24 cellular contexts compared by ENCODE assay signal in the genomic region with DNA sequence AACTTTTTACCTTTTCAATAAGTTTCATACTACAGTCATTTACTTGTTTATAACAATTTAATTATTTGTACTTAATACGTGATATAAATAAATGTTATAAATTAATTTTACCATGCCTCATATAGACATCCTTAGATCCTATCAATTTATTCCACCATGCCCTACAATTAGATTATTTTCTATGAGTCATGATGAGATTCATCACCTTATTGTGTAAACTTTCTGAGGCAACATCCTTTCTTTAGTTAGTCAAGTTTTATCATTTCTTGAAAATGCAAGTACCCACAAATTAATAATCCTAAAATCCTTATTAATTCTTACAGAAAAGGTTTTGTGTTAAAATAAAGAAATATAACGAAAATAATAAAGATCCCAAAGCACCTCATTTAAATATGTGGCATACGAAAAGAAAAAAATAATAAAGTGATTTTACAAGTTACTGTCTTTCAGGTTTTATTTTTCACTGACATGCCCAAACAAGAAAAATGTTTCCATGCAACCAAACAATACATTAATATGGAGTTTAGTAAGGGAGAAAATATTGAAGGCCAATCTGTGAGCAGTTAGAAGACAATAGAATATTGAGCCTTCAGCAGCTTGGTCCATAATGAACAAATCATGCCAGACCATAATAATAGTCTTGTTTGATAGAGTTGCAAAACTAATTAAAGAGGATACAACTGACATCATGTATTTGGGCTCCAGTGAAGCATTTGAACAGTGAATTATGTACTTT.
DNase-seq lines count a peak whose midpoint lies in the region; ATAC-seq, FAIRE-seq and TF ChIP-seq lines count a peak whose summit lies in the region.
"Had no signal": no experiment of that assay in that cellular context is flagged by ENCODE, and none has a peak within 500 bp of the region (broad histone marks: within the 10 kb centered on the region; RNA-seq: fewer than 3 reads in every experiment).

No MANE protein-coding gene starts in this region.

- no TSS peak for BruUV-seq in PC-3 (replicated peaks; lab: Mats Ljungman, UMichigan)

- intact Hi-C loops in PC-3 (cut with micrococcal nuclease), result loop anchor here (10.0 kb wide), 1 partner anchor 135 kb away; no protein-coding TSS in a partner anchor

- H4K20me1 ChIP-seq in GM23248 (ENCODE audit: insufficient read depth), result no peaks in the 10 kb centered on the region
- no peaks in the 10 kb centered on the region for H4K20me1 ChIP-seq in PC-3 (ENCODE audit: low read length)

- H3K36me3 ChIP-seq in GM23248 (ENCODE audit: low read depth), result no peaks in the 10 kb centered on the region
- no peaks in the 10 kb centered on the region for H3K36me3 ChIP-seq in bronchial epithelial cell (ENCODE audit: control insufficient read depth, insufficient read depth, low read length)
- H3K36me3 ChIP-seq in PC-3 (ENCODE audit: low read depth, low read length), result no peaks in the 10 kb centered on the region

- 34 to 37% methylated on average over 3 of the region's 3 CpGs for WGBS in GM23248 (ENCODE audit: low coverage in 1 of 2, low lambda C conversion rate in 2 of 2, missing lambda C conversion rate in 2 of 2), 2 experiments

- H3K9ac ChIP-seq in GM23248 (no peak overlapping the region), PC-3 (ENCODE audit: low read length) (no peak overlapping the region)

- CTCF ChIA-PET in PC-3 (lab: Charles Lee), result no interaction called here

- H3K4me3 ChIP-seq in GM23248 (no peak overlapping the region), bronchial epithelial cell (ENCODE audit: low read depth, low read length) (no peak overlapping the region), PC-3 (ENCODE audit: low read length) (no peak overlapping the region)
- H3K4me3 ChIP-seq: PC-9 had no signal

- H3K4me2 ChIP-seq in GM23248 (ENCODE audit: unreplicated experiment), result no peak overlapping the region
- no peak overlapping the region for H3K4me2 ChIP-seq in PC-3 (ENCODE audit: low read length)
- H3K4me2 ChIP-seq: PC-9 had no signal

- in situ Hi-C loops in GM23248 (cut with MboI), result no loop called here

- H3F3A ChIP-seq in GM23248 (ENCODE audit: insufficient read depth) (no peaks in the 10 kb centered on the region), PC-3 (ENCODE audit: low read length, unreplicated experiment) (no peaks in the 10 kb centered on the region)

- H3K9me2 ChIP-seq in GM23248 (ENCODE audit: insufficient read depth), result no peaks in the 10 kb centered on the region
- no peaks in the 10 kb centered on the region for H3K9me2 ChIP-seq in PC-3 (replicated peaks; ENCODE audit: low read length)

- no peak for FAIRE-seq in bronchial epithelial cell (lab: Jason Lieb, UNC)
- FAIRE-seq: D721Med, GM19239 had no signal

- H3K4me1 ChIP-seq in GM23248 (ENCODE audit: insufficient read depth) (no peaks in the 10 kb centered on the region), foreskin keratinocyte (no peaks in the 10 kb centered on the region), PC-3 (ENCODE audit: insufficient read depth, low read length) (no peaks in the 10 kb centered on the region)

- H3K27ac ChIP-seq in GM23248 (no peak overlapping the region), foreskin keratinocyte (no peak overlapping the region), PC-3 (ENCODE audit: low read length) (no peak overlapping the region)
- H3K27ac ChIP-seq: PC-9 had no signal

- no peaks in the 10 kb centered on the region for H3K27me3 ChIP-seq in GM23248 (replicated peaks; ENCODE audit: insufficient read depth)
- H3K27me3 ChIP-seq in bronchial epithelial cell (ENCODE audit: control insufficient read depth, insufficient read depth, low read length), result no peaks in the 10 kb centered on the region
- H3K27me3 ChIP-seq in foreskin keratinocyte, result no peaks in the 10 kb centered on the region
- H3K27me3 ChIP-seq in PC-3 (ENCODE audit: low read length), result peaks cover 5% of the 10 kb centered on the region; the same call in 1 of the 2 replicates

- POLR2A ChIA-PET in PC-3 (lab: Charles Lee; ENCODE audit: unreplicated experiment), result no interaction called here

- TF ChIP-seq CTCF in bronchial epithelial cell (IDR thresholded peaks at IDR 0.05; ENCODE audit: insufficient read depth, low read length, severe bottlenecking), result no peak
- no peak for TF ChIP-seq CTCF in foreskin keratinocyte (conservative IDR thresholded peaks at IDR 0.05)
- TF ChIP-seq CTCF in PC-3 (conservative IDR thresholded peaks at IDR 0.05; ENCODE audit: low read depth, low read length), result no peak

- peak; percentile 69 for ATAC-seq in foreskin keratinocyte
- no peak for ATAC-seq in GM21367 (IDR thresholded peaks at IDR 0.05; ENCODE audit: unreplicated experiment)
- ATAC-seq in HG03342 (IDR thresholded peaks at IDR 0.05; ENCODE audit: unreplicated experiment), result no peak
- ATAC-seq in PC-3, result no peak

- H3K9me3 ChIP-seq in GM23248 (ENCODE audit: low read depth) (no peaks in the 10 kb centered on the region), PC-3 (ENCODE audit: low read length) (no peaks in the 10 kb centered on the region)

- H2AFZ ChIP-seq in GM23248 (no peak overlapping the region), PC-3 (ENCODE audit: low read length) (no peak overlapping the region)
- H2AFZ ChIP-seq: PC-9 had no signal

- H3K79me2 ChIP-seq in GM23248 (ENCODE audit: insufficient read depth), result no peaks in the 10 kb centered on the region
- H3K79me2 ChIP-seq in PC-3 (ENCODE audit: low read length), result no peaks in the 10 kb centered on the region

- peak; percentile 4 for DNase-seq in GM23248
- DNase-seq in NCI-H1105 treated with DMSO at 0.1 percent for 48 hours (lab: John Stamatoyannopoulos, UW), result peak; percentile 64
- peak; percentile 79 for DNase-seq in bronchial epithelial cell (ENCODE audit: low read depth)
- DNase-seq in foreskin keratinocyte, result peak; percentile 49 to 77
- no peak for DNase-seq in NCI-H446 treated with DMSO at 0.1 percent for 48 hours (lab: John Stamatoyannopoulos, UW)
- no peak for DNase-seq in PC-3
- DNase-seq: 8988T; ACHN; H7; HFFc6; NCI-H1092; NCI-H1436 treated with DMSO at 0.1 percent for 48 hours; NCI-H187 treated with DMSO at 0.1 percent for 48 hours; NCI-H2171 treated with DMSO at 0.1 percent for 48 hours; NCI-H446; NCI-H526; NCI-H82; NK-92 treated with Interleukin-12 subunit alpha and Interleukin-12 subunit beta, amount 100 ng/mL, for 24 hours; PC-9; SHP77 treated with DMSO at 0.1 percent for 48 hours had no signal

Comparison
In these comparisons a context has a peak if more than half of its experiments do, and no peak if none do; other contexts are left out.
1. DNase-seq: peak in GM23248 (single experiment), NCI-H1105 treated with DMSO at 0.1 percent for 48 hours (single experiment), bronchial epithelial cell (single experiment) and foreskin keratinocyte (2 of 2); none in NCI-H446 treated with DMSO at 0.1 percent for 48 hours (single experiment) and PC-3 (single experiment).